ENCODE assay signal across 17 cellular contexts in genomic region chr13:109747524-109747923, GRCh38. TPM values are rescaled to one million over a fixed set of nuclear protein-coding genes. Genes with fewer than 3 reads are reported as not detected.
DNase-seq lines count a peak whose midpoint lies in the region; ATAC-seq, FAIRE-seq and TF ChIP-seq lines count a peak whose summit lies in the region.
"Had no signal": no experiment of that assay in that cellular context is flagged by ENCODE, and none has a peak within 500 bp of the region (broad histone marks: within the 10 kb centered on the region; RNA-seq: fewer than 3 reads in every experiment).

No MANE protein-coding gene starts in this region.

- ATAC-seq in SK-N-SH treated with all-trans-retinoic acid at 6 μM for 48 hours: no peak
- no peak for ATAC-seq in activated CD4-positive, alpha-beta T cell treated with anti-CD3 and anti-CD28 coated beads for 36 hours
- ATAC-seq: esophagus mucosa had no signal

- intact Hi-C loops in activated CD4-positive, alpha-beta T cell treated with anti-CD3 and anti-CD28 coated beads for 36 hours (cut with DNase I, micrococcal nuclease): no loop called here

- H2AFZ ChIP-seq in SK-N-SH (ENCODE audit: low read depth): no peak overlapping the region
- H2AFZ ChIP-seq in H1 (ENCODE audit: low read length): no peak overlapping the region

- H3K4me1 ChIP-seq in SK-N-SH (ENCODE audit: control insufficient read depth in 1 of 2, insufficient read depth in 2 of 2, low read depth in 1 of 2, low read length in 1 of 2) (peaks cover 12 to 63% of the 10 kb centered on the region in 2 experiments), H1 (replicated peaks in 1 of 4; ENCODE audit: control insufficient read depth in 3 of 4, insufficient read depth in 4 of 4, low read length in 3 of 4) (no peaks in the 10 kb centered on the region; a peak in 1 of 7 replicates)
- no peaks in the 10 kb centered on the region for H3K4me1 ChIP-seq in CD8-positive, alpha-beta memory T cell (ENCODE audit: insufficient read depth, low read length)

- WGBS in SK-N-SH (ENCODE audit: low lambda C conversion rate): 77% methylated on average over 3 of the region's 3 CpGs
- WGBS in H1 (ENCODE audit: extremely low coverage in 1 of 2, insufficient coverage in 1 of 2, insufficient read length in 1 of 2, insufficient replicate concordance in 2 of 2, low coverage in 1 of 2, low lambda C conversion rate in 2 of 2, missing lambda C conversion rate in 1 of 2), 2 experiments: 80% methylated on average over 3 of the region's 3 CpGs; no CpG with 5 or more reads in 1 of the 2 experiments

- no peak for FAIRE-seq in H1 (lab: Jason Lieb, UNC)

- CTCF ChIA-PET in SK-N-SH (lab: Yijun Ruan, JAX): interaction anchor here (0.7 to 2.5 kb wide), 3 partner anchors 13 to 420 kb away, joined by 3 to 10 read pairs (median 3); no protein-coding TSS in a partner anchor
- CTCF ChIA-PET in H1 (lab: Charles Lee; ENCODE audit: partially characterized antibody): interaction anchor here (0.8 to 1.4 kb wide), 6 partner anchors 13 to 360 kb away, joined by 3 to 4 read pairs (median 4); no protein-coding TSS in a partner anchor
- CTCF ChIA-PET in CD8-positive, alpha-beta memory T cell (lab: Charles Lee): no interaction called here
- CTCF ChIA-PET in activated CD4-positive, alpha-beta T cell treated with anti-CD3 and anti-CD28 coated beads for 36 hours (lab: Charles Lee): no interaction called here

- no peak overlapping the region for H4K5ac ChIP-seq in H1 (ENCODE audit: insufficient read length, low read depth, low read length)

- no peak overlapping the region for H3K27ac Mint-ChIP-seq in CD8-positive, alpha-beta memory T cell
- no peak overlapping the region for H3K27ac Mint-ChIP-seq in activated CD4-positive, alpha-beta T cell treated with anti-CD3 and anti-CD28 coated beads for 36 hours
- H3K27ac Mint-ChIP-seq: dendritic cell treated with granulocyte-macrophage colony-stimulating factor and Interleukin-4, amounts not matched to agents 40 ng/mL and 50 ng/mL, for 4 days had no signal

- no peak overlapping the region for H2BK5ac ChIP-seq in H1 (ENCODE audit: low read depth, low read length)

- no peaks in the 10 kb centered on the region for H4K20me1 ChIP-seq in SK-N-SH (ENCODE audit: insufficient read depth)
- no peaks in the 10 kb centered on the region for H4K20me1 ChIP-seq in H1 (replicated peaks in 1 of 2; ENCODE audit: control insufficient read depth in 1 of 2, insufficient read depth in 2 of 2, low read length in 2 of 2)

- no peaks in the 10 kb centered on the region for H3K27me3 ChIP-seq in SK-N-SH (ENCODE audit: insufficient read depth)
- no peaks in the 10 kb centered on the region for H3K27me3 ChIP-seq in H1 (replicated peaks in 1 of 4; ENCODE audit: control insufficient read depth in 3 of 4, extremely low read depth in 1 of 4, insufficient read depth in 3 of 4, low read length in 3 of 4)
- no peaks in the 10 kb centered on the region for H3K27me3 ChIP-seq in CD8-positive, alpha-beta memory T cell (ENCODE audit: insufficient read depth, low read length, poor library complexity, severe bottlenecking)
- H3K27me3 ChIP-seq: right lobe of liver had no signal

- H3K23ac ChIP-seq in H1 (ENCODE audit: insufficient read length): no peak overlapping the region

- peaks cover 5% of the 10 kb centered on the region for H3F3A ChIP-seq in SK-N-SH (replicated peaks; ENCODE audit: insufficient read depth)

- no peak overlapping the region for H2BK20ac ChIP-seq in H1 (ENCODE audit: low read length)

- peaks cover 0 to 3% of the 10 kb centered on the region in 2 donors for H3K27me3 Mint-ChIP-seq in CD8-positive, alpha-beta memory T cell
- no peaks in the 10 kb centered on the region for H3K27me3 Mint-ChIP-seq in activated CD4-positive, alpha-beta T cell treated with anti-CD3 and anti-CD28 coated beads for 36 hours

- H3K14ac ChIP-seq in H1 (ENCODE audit: insufficient read length): no peak overlapping the region

- H3K56ac ChIP-seq in H1 (replicated peaks; ENCODE audit: insufficient read length, low read depth, low read length): no peak overlapping the region

- H2AK5ac ChIP-seq in H1 (ENCODE audit: low read depth, low read length): no peak overlapping the region

- H2BK12ac ChIP-seq in H1 (ENCODE audit: low read depth, low read length): no peak overlapping the region

- H3K9me3 Mint-ChIP-seq in CD8-positive, alpha-beta memory T cell: peaks cover 0 to 5% (median 0%) of the 10 kb centered on the region in 5 donors
- H3K9me3 Mint-ChIP-seq in activated CD4-positive, alpha-beta T cell treated with anti-CD3 and anti-CD28 coated beads for 36 hours (ENCODE audit: low read depth): no peaks in the 10 kb centered on the region
- H3K9me3 Mint-ChIP-seq: dendritic cell treated with granulocyte-macrophage colony-stimulating factor and Interleukin-4, amounts not matched to agents 40 ng/mL and 50 ng/mL, for 4 days had no signal

- DNase-seq in SK-N-SH: no peak
- DNase-seq in NCI-H82 (lab: John Stamatoyannopoulos, UW): peak; percentile 53
- no peak for DNase-seq in H1 (ENCODE audit: low read depth in 1 of 2, low spot score in 2 of 2)
- DNase-seq in retinal pigment epithelial cell (ENCODE audit: low read depth): no peak
- no peak for DNase-seq in NCI-H2029 treated with DMSO at 0.1 percent for 48 hours (lab: John Stamatoyannopoulos, UW)
- no peak for DNase-seq in CD8-positive, alpha-beta memory T cell
- DNase-seq in activated CD4-positive, alpha-beta T cell treated with anti-CD3 and anti-CD28 coated beads for 36 hours: no peak
- DNase-seq: activated CD8-positive, alpha-beta memory T cell treated with anti-CD3 and anti-CD28 coated beads, Interleukin-2, amount 50 U/mL, for 4 hours; activated naive CD4-positive, alpha-beta T cell; EL; NCI-H2081 treated with DMSO at 0.1 percent for 48 hours; right lobe of liver; Right ventricle myocardium superior; T1000 had no signal

- no peak for TF ChIP-seq RAD21 in SK-N-SH (IDR thresholded peaks at IDR 0.05; ENCODE audit: low read length)
- TF ChIP-seq RAD21 in H1 (IDR thresholded peaks at IDR 0.05 in 1 of 2, conservative IDR thresholded peaks at IDR 0.05 in 1 of 2; ENCODE audit: low read depth in 2 of 2, low read length in 2 of 2): peak; percentile 19 to 40; a peak in 2 of 4 replicates

- TF ChIP-seq CTCF in SK-N-SH (IDR thresholded peaks at IDR 0.05) (0 out of 2 replicates have a peak, but pooled peaks have one; percentile 12), H1 (IDR thresholded peaks at IDR 0.05; ENCODE audit: control extremely low read depth in 1 of 3, insufficient read depth in 1 of 3, low read depth in 1 of 3, low read length in 3 of 3) (peak in 2 of 3 experiments; percentile 7 to 10; a peak in 1 of 4 replicates), retinal pigment epithelial cell (conservative IDR thresholded peaks at IDR 0.05; ENCODE audit: low read depth, low read length) (peak; percentile 6)

- H3K36me3 Mint-ChIP-seq in CD8-positive, alpha-beta memory T cell: peaks cover 0 to 2% (median 2%) of the 10 kb centered on the region in 3 donors
- H3K36me3 Mint-ChIP-seq in activated CD4-positive, alpha-beta T cell treated with anti-CD3 and anti-CD28 coated beads for 36 hours (ENCODE audit: low read depth): no peaks in the 10 kb centered on the region

- no peak overlapping the region for H4K91ac ChIP-seq in H1 (replicated peaks; ENCODE audit: insufficient read length, low read length)

- no peak overlapping the region for H3K4ac ChIP-seq in H1 (replicated peaks; ENCODE audit: insufficient read length, low read depth, low read length)

- no peak for TF ChIP-seq EP300 in SK-N-SH (IDR thresholded peaks at IDR 0.05; ENCODE audit: borderline replicate concordance in 1 of 2, low read depth in 1 of 2, low read length in 1 of 2)
- no peak for TF ChIP-seq EP300 in H1 (IDR thresholded peaks at IDR 0.05; ENCODE audit: borderline replicate concordance in 1 of 2, low read depth in 2 of 2, low read length in 2 of 2)

- POLR2A ChIA-PET in SK-N-SH (lab: Yijun Ruan, JAX): no interaction called here
- POLR2A ChIA-PET in H1 (lab: Charles Lee; ENCODE audit: partially characterized antibody): no interaction called here
- POLR2A ChIA-PET in CD8-positive, alpha-beta memory T cell (lab: Charles Lee): no interaction called here
- POLR2A ChIA-PET in activated CD4-positive, alpha-beta T cell treated with anti-CD3 and anti-CD28 coated beads for 36 hours (lab: Charles Lee): no interaction called here

- no peak overlapping the region for H3K9ac ChIP-seq in SK-N-SH
- no peak overlapping the region for H3K9ac ChIP-seq in H1 (replicated peaks in 1 of 4; ENCODE audit: extremely low read depth in 1 of 4, low read depth in 3 of 4, low read length in 3 of 4)

- H4K8ac ChIP-seq in H1 (ENCODE audit: extremely low read depth, insufficient read depth, low read length): no peak overlapping the region

- H3K4me3 ChIP-seq in SK-N-SH (ENCODE audit: low read depth in 2 of 2, low read length in 1 of 2) (no peak overlapping the region), H1 (ENCODE audit: extremely low read depth in 1 of 4, insufficient read depth in 2 of 4, low read depth in 3 of 4, low read length in 4 of 4) (no peak overlapping the region), retinal pigment epithelial cell (ENCODE audit: low read length) (no peak overlapping the region)
- no peak overlapping the region for H3K4me3 ChIP-seq in CD8-positive, alpha-beta memory T cell (ENCODE audit: low read length)
- H3K4me3 ChIP-seq: right lobe of liver had no signal

- no peak overlapping the region for H3K4me3 Mint-ChIP-seq in CD8-positive, alpha-beta memory T cell
- H3K4me3 Mint-ChIP-seq in activated CD4-positive, alpha-beta T cell treated with anti-CD3 and anti-CD28 coated beads for 36 hours: no peak overlapping the region
- H3K4me3 Mint-ChIP-seq: dendritic cell treated with granulocyte-macrophage colony-stimulating factor and Interleukin-4, amounts not matched to agents 40 ng/mL and 50 ng/mL, for 4 days had no signal

- peak overlapping the region in 1 of 2 experiments; percentile 6; a peak in 2 of 4 replicates for H3K27ac ChIP-seq in SK-N-SH (ENCODE audit: low read depth in 2 of 2, low read length in 1 of 2)
- H3K27ac ChIP-seq in H1 (ENCODE audit: low read depth, low read length): no peak overlapping the region
- H3K27ac ChIP-seq in CD8-positive, alpha-beta memory T cell (ENCODE audit: low read depth, low read length): no peak overlapping the region
- H3K27ac ChIP-seq: right lobe of liver had no signal

- H3K9me2 ChIP-seq in SK-N-SH: no peaks in the 10 kb centered on the region

- no peaks in the 10 kb centered on the region for H3K79me1 ChIP-seq in H1 (ENCODE audit: low read depth, low read length)

- H3K36me3 ChIP-seq in SK-N-SH (replicated peaks in 1 of 2; ENCODE audit: control insufficient read depth in 1 of 2, insufficient read depth in 2 of 2, low read length in 1 of 2) (peaks cover 4 to 14% of the 10 kb centered on the region in 2 experiments), H1 (ENCODE audit: control insufficient read depth in 2 of 4, insufficient read depth in 4 of 4, low read length in 3 of 4) (no peaks in the 10 kb centered on the region)
- H3K36me3 ChIP-seq in CD8-positive, alpha-beta memory T cell (ENCODE audit: insufficient read depth, low read length): no peaks in the 10 kb centered on the region
- H3K36me3 ChIP-seq: right lobe of liver had no signal

- H2BK120ac ChIP-seq in H1 (replicated peaks; ENCODE audit: low read depth, low read length): no peak overlapping the region

- H2BK15ac ChIP-seq in H1 (ENCODE audit: low read length): no peak overlapping the region

- peaks cover 6 to 13% (median 12%) of the 10 kb centered on the region in 3 donors for H3K4me1 Mint-ChIP-seq in CD8-positive, alpha-beta memory T cell
- H3K4me1 Mint-ChIP-seq in activated CD4-positive, alpha-beta T cell treated with anti-CD3 and anti-CD28 coated beads for 36 hours: peaks cover 9% of the 10 kb centered on the region

- H3K18ac ChIP-seq in H1 (ENCODE audit: extremely low read depth, low read length): no peak overlapping the region

- no peak for TF ChIP-seq POLR2A in H1 (IDR thresholded peaks at IDR 0.05; ENCODE audit: control extremely low read depth in 1 of 2, low read depth in 2 of 2, low read length in 2 of 2)

- no peaks in the 10 kb centered on the region for H3K79me2 ChIP-seq in SK-N-SH (ENCODE audit: insufficient read depth)
- H3K79me2 ChIP-seq in H1 (ENCODE audit: control insufficient read depth in 1 of 2, insufficient read depth in 2 of 2, low read length in 2 of 2): no peaks in the 10 kb centered on the region

- H3K9me3 ChIP-seq in SK-N-SH: no peaks in the 10 kb centered on the region
- H3K9me3 ChIP-seq in H1 (ENCODE audit: insufficient read depth in 2 of 2, low read depth in 1 of 2, low read length in 1 of 2): no peaks in the 10 kb centered on the region
- no peaks in the 10 kb centered on the region for H3K9me3 ChIP-seq in CD8-positive, alpha-beta memory T cell (ENCODE audit: low read length)
- H3K9me3 ChIP-seq: right lobe of liver had no signal

- H3K23me2 ChIP-seq in H1 (ENCODE audit: low read depth, low read length): no peaks in the 10 kb centered on the region; the same call in 1 of the 2 replicates

- H3K4me2 ChIP-seq in SK-N-SH: no peak overlapping the region
- H3K4me2 ChIP-seq in H1 (ENCODE audit: insufficient read depth in 1 of 2, low read depth in 2 of 2, low read length in 2 of 2): no peak overlapping the region

RNA-seq across cellular contexts. Expression of gene IRS2, which starts 38.9 kb away (rescaled TPM):
- 5.2 and 7.0 TPM in 2 replicates for polyA plus RNA-seq in SK-N-SH (2012; rRNA removed)
- polyA plus RNA-seq in SK-N-SH (2012; cell fraction: cytosol; rRNA removed): 10.6 and 11.1 TPM in 2 replicates
- 9.2 and 9.9 TPM in 2 replicates for polyA plus RNA-seq in SK-N-SH (2012; cell fraction: nucleus; rRNA removed)
- total RNA-seq in H1 (2021; fragmentation: NEBNext Ultra II Directional; extraction: Animal tissue kit (Norgen Biotek cat#: 25700)): 16.7 and 17.0 TPM in 2 replicates
- polyA plus RNA-seq in H1 (2011; rRNA removed): 2.6 and 3.8 TPM in 2 replicates
- polyA plus RNA-seq in H1 (2011; cell fraction: cytosol; rRNA removed): 2.7 TPM
- polyA plus RNA-seq in H1 (2011; cell fraction: nucleus; rRNA removed): 5.0 TPM
- polyA plus RNA-seq in H1 (2012, experiment 1 of 2): 4.8 to 6.0 TPM (median 5.3 TPM) in 4 replicates
- 3.8 TPM for polyA plus RNA-seq in H1 (2012, experiment 2 of 2)
- polyA plus RNA-seq in H1 (2013, experiment 1 of 2): 5.1 TPM
- polyA plus RNA-seq in H1 (2013, experiment 2 of 2): 5.3 TPM
- polyA minus RNA-seq in H1 (2011; rRNA and poly(A)+ RNA removed): 1.7 and 2.3 TPM in 2 replicates
- polyA minus RNA-seq in H1 (2011; cell fraction: cytosol; rRNA and poly(A)+ RNA removed): 8.1 TPM
- polyA minus RNA-seq in H1 (2011; cell fraction: nucleus; rRNA and poly(A)+ RNA removed): 15.0 TPM
- 1 to 10 TPM; 1.7 to 2.1 TPM for total RNA-seq in CD8-positive, alpha-beta memory T cell
- polyA plus RNA-seq in CD8-positive, alpha-beta memory T cell: 2.3 TPM
- total RNA-seq in activated CD4-positive, alpha-beta T cell treated with anti-CD3 and anti-CD28 coated beads for 36 hours: 1 to 10 TPM; 1.4 to 1.5 TPM

Comparison
In these comparisons a context has a peak if more than half of its experiments do, and no peak if none do; other contexts are left out.
1. CTCF ChIA-PET loops: an anchor here in SK-N-SH (0.7 to 2.5 kb wide) and H1 (0.8 to 1.4 kb wide); none called in CD8-positive, alpha-beta memory T cell and activated CD4-positive, alpha-beta T cell treated with anti-CD3 and anti-CD28 coated beads for 36 hours.
2. Of the 17 proteins assayed by ChIP-seq in both H1 and SK-N-SH: peak only in H1: RAD21; only in SK-N-SH: none; in both: CTCF; in neither: 15.